Comparison of ENCODE assay signal across 7 cellular contexts in the genomic region with DNA sequence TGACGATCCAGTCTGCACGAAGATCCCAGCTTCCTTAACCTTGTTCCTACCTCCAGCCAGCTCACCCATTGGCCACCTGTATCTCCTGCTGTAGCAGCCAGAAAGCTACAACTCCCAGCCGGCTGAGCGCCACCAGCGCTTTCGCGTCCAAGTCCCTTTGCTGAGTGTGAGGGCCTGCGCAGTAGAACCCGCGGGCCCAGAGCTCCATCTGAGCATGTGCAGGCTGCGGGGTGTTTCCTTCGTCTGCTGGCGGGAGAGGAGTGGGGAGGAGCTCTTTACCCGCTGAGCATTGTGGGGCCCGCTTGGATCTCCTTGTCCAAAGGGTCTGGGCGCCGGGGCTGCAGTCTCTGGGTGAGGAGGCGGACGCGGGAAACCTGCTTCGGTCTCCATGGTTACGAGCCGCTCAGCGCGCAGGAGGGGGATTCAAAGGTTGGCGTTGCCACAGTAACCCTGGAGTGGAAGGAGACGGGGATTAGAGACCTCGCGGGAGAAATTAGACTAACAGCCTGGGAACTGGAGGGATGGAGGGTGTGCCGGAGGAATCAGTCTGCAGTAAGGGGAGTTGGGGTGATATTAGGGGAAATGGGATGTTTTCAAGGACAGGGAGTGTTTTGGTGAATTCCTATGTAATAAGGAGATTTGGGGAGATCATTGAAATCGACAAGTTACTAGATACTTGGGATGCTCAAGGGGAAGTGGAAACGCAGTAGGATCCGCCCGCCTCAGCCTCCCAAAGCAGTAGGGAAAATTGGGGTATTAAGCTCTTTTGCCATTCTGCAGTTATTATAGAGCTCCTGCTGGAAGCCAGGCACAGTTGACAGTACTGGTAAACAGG.
DNase-seq lines count a peak whose midpoint lies in the region; ATAC-seq, FAIRE-seq and TF ChIP-seq lines count a peak whose summit lies in the region.

No MANE protein-coding gene starts in this region.

- peak overlapping the region; percentile 61 for H3K4me3 ChIP-seq in astrocyte of the spinal cord (ENCODE audit: low read depth, low read length)

- TF ChIP-seq CTCF in astrocyte of the spinal cord (IDR thresholded peaks at IDR 0.05; ENCODE audit: low read depth, low read length) = no peak

- FAIRE-seq in GM18507 (lab: Jason Lieb, UNC) = peak; percentile 98

- ATAC-seq in HG02973 (IDR thresholded peaks at IDR 0.05; ENCODE audit: unreplicated experiment) = peak; percentile 84

- in situ Hi-C loops in astrocyte of the spinal cord (cut with HindIII; ENCODE audit: low sequenced_read_pairs) = no loop called here

- DNase-seq in GM18507 (ENCODE audit: extremely low spot score, insufficient read length, low read depth) = peak; percentile 94
- DNase-seq in NCI-H2029 (lab: John Stamatoyannopoulos, UW) = peak; percentile 100
- peak; percentile 78 for DNase-seq in T-helper 9 cell
- peak; percentile 96 for DNase-seq in astrocyte of the spinal cord (ENCODE audit: low read depth, low spot score)
- peak; percentile 74 to 98 (median 95) for DNase-seq in hypothalamus (lab: John Stamatoyannopoulos, UW)
- peak; percentile 97 for DNase-seq in retina

Comparison
In these comparisons a context has a peak if more than half of its experiments do, and no peak if none do; other contexts are left out.
1. Peak in every context shown above with its lines: DNase-seq, ATAC-seq and H3K4me3 ChIP-seq.